In genomic region chr20:53816872-53817398, GRCh38 we compare ENCODE assay signal across 22 cellular contexts.
"Had no signal": no experiment of that assay in that cellular context is flagged by ENCODE, and none has a peak within 500 bp of the region (broad histone marks: within the 10 kb centered on the region; RNA-seq: fewer than 3 reads in every experiment).

No MANE protein-coding gene starts in this region.

- H3K27ac ChIP-seq: RWPE1 had no signal

- H3K27me3 ChIP-seq: MG63 had no signal

- H3K9me3 ChIP-seq: SK-N-SH had no signal

- ATAC-seq: HepG2 had no signal

- DNase-seq: IMR-90, Karpas-422, KG1, MG63, NCI-H1092, NCI-H1105 treated with DMSO at 0.1 percent for 48 hours, NCI-H1417 treated with DMSO at 0.1 percent for 48 hours, NCI-H146, NCI-H1694 treated with DMSO at 0.1 percent for 48 hours, NCI-H1930, NCI-H2081, NCI-H2107, NCI-H226, NCI-H446, NCI-H510A, NCI-H524 treated with DMSO at 0.1 percent for 48 hours, NCI-H69, NCI-H774, SHP77, SK-N-SH had no signal

- H3K36me3 ChIP-seq: MG63 had no signal

- FAIRE-seq: HepG2 had no signal

- H3K4me3 ChIP-seq: MG63 had no signal
